Comparison of ENCODE assay signal across 8 cellular contexts in genomic region chr17:44503080-44503842, GRCh38.
DNase-seq lines count a peak whose midpoint lies in the region; ATAC-seq and TF ChIP-seq lines count a peak whose summit lies in the region.

Gene GPATCH8, minus strand, starts transcription at chr17:44503406. Its CDS starts 36 bp downstream, at chr17:44503370.

- ATAC-seq in GM19025 (IDR thresholded peaks at IDR 0.05; ENCODE audit: low read depth, unreplicated experiment): peak; percentile 90
- peak; percentile 93 for ATAC-seq in HG03280 (IDR thresholded peaks at IDR 0.05; ENCODE audit: unreplicated experiment)

- H3K27ac ChIP-seq in caudate nucleus (ENCODE audit: low read depth, low read length): peak within 1 kb of the TSS; percentile 90

- DNase-seq in AG09309 (ENCODE audit: low read depth) (peak; percentile 76), NCI-H345 treated with DMSO at 0.1 percent for 48 hours (lab: John Stamatoyannopoulos, UW; ENCODE audit: unreplicated experiment) (peak; percentile 81), caudate nucleus (lab: John Stamatoyannopoulos, UW) (peak in 60 of 61 donors; percentile 52 to 97 (median 90)), iris pigment epithelial cell (ENCODE audit: low read depth) (peak; percentile 95)
- peak; percentile 87 to 89 (median 88) for DNase-seq in activated CD4-positive, CD25-positive, alpha-beta regulatory T cell (lab: John Stamatoyannopoulos, UW)
- peak; percentile 86 to 88 for DNase-seq in stimulated activated CD4-positive, alpha-beta T cell treated with anti-CD3 and anti-CD28 coated beads, Interleukin-12 subunit alpha, Interleukin-12 subunit beta, amount 100 ng/mL, for 24 hours (ENCODE audit: low read depth in 2 of 2)

- peak within 1 kb of the TSS; percentile 91 for H3K4me3 ChIP-seq in AG09309 (ENCODE audit: control insufficient read depth, low read depth, low read length)

- no peak for TF ChIP-seq CTCF in AG09309 (IDR thresholded peaks at IDR 0.05; ENCODE audit: control insufficient read depth, insufficient read depth, low read depth, low read length, missing control alignments)

Comparison
In these comparisons a context has a peak if more than half of its experiments do, and no peak if none do; other contexts are left out.
1. Peak in every context shown above with its lines: DNase-seq, ATAC-seq, H3K4me3 ChIP-seq and H3K27ac ChIP-seq.